2 cellular contexts compared by ENCODE assay signal in genomic region chr9:115109486-115109885, GRCh38.
TF ChIP-seq lines count a peak whose summit lies in the region.

No MANE protein-coding gene starts in this region.

TF ChIP-seq in GM23338, 12 proteins besides CTCF, POLR2A, EP300 and RAD21 (continued from another document):
- TF ChIP-seq, protein P1, sequence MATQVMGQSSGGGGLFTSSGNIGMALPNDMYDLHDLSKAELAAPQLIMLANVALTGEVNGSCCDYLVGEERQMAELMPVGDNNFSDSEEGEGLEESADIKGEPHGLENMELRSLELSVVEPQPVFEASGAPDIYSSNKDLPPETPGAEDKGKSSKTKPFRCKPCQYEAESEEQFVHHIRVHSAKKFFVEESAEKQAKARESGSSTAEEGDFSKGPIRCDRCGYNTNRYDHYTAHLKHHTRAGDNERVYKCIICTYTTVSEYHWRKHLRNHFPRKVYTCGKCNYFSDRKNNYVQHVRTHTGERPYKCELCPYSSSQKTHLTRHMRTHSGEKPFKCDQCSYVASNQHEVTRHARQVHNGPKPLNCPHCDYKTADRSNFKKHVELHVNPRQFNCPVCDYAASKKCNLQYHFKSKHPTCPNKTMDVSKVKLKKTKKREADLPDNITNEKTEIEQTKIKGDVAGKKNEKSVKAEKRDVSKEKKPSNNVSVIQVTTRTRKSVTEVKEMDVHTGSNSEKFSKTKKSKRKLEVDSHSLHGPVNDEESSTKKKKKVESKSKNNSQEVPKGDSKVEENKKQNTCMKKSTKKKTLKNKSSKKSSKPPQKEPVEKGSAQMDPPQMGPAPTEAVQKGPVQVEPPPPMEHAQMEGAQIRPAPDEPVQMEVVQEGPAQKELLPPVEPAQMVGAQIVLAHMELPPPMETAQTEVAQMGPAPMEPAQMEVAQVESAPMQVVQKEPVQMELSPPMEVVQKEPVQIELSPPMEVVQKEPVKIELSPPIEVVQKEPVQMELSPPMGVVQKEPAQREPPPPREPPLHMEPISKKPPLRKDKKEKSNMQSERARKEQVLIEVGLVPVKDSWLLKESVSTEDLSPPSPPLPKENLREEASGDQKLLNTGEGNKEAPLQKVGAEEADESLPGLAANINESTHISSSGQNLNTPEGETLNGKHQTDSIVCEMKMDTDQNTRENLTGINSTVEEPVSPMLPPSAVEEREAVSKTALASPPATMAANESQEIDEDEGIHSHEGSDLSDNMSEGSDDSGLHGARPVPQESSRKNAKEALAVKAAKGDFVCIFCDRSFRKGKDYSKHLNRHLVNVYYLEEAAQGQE (IDR thresholded peaks at IDR 0.05; ENCODE audit: unreplicated experiment) = peak; percentile 63

TF ChIP-seq in SK-N-SH, 30 proteins besides CTCF, POLR2A, EP300 and RAD21 (continued from another document):
- TF ChIP-seq, protein P1 (IDR thresholded peaks at IDR 0.05; ENCODE audit: low read depth, low read length) = peak; percentile 97
